Comparison of ENCODE assay signal across 8 cellular contexts in genomic region chr1:165826565-165826964, GRCh38. TPM values are rescaled to one million over a fixed set of nuclear protein-coding genes. Genes with fewer than 3 reads are reported as not detected.
DNase-seq lines count a peak whose midpoint lies in the region; ATAC-seq and TF ChIP-seq lines count a peak whose summit lies in the region.

No MANE protein-coding gene starts in this region.

- H3K4me3 Mint-ChIP-seq in CD8-positive, alpha-beta T cell, result peak overlapping the region; percentile 85
- peak overlapping the region; percentile 99 for H3K4me3 Mint-ChIP-seq in dendritic cell treated with granulocyte-macrophage colony-stimulating factor and Interleukin-4, amounts not matched to agents 40 ng/mL and 50 ng/mL, for 4 days

- H3K18ac ChIP-seq in neuronal stem cell (ENCODE audit: low read length), result no peak overlapping the region

- H3K27me3 Mint-ChIP-seq in CD8-positive, alpha-beta T cell (ENCODE audit: low read depth), result peaks cover 2% of the 10 kb centered on the region
- H3K27me3 Mint-ChIP-seq in dendritic cell treated with granulocyte-macrophage colony-stimulating factor and Interleukin-4, amounts not matched to agents 40 ng/mL and 50 ng/mL, for 4 days, result no peaks in the 10 kb centered on the region

- H4K91ac ChIP-seq in neuronal stem cell (ENCODE audit: low read depth, low read length, poor library complexity), result no peak overlapping the region

- no peaks in the 10 kb centered on the region for H3K27me3 ChIP-seq in CD8-positive, alpha-beta T cell (ENCODE audit: insufficient read depth, low read length)
- H3K27me3 ChIP-seq in NT2/D1 (ENCODE audit: insufficient read depth, insufficient read length) (no peaks in the 10 kb centered on the region), neuronal stem cell (ENCODE audit: control insufficient read depth in 3 of 3, insufficient read depth in 3 of 3, low read depth in 1 of 3, low read length in 3 of 3) (peaks cover 0 to 6% (median 0%) of the 10 kb centered on the region in 3 experiments)

- H3K36me3 Mint-ChIP-seq in CD8-positive, alpha-beta T cell, result peaks cover 3% of the 10 kb centered on the region
- peaks cover 15% of the 10 kb centered on the region for H3K36me3 Mint-ChIP-seq in dendritic cell treated with granulocyte-macrophage colony-stimulating factor and Interleukin-4, amounts not matched to agents 40 ng/mL and 50 ng/mL, for 4 days (ENCODE audit: low read depth)

- no peak overlapping the region for H2BK15ac ChIP-seq in neuronal stem cell (ENCODE audit: low read length)

- peaks cover 21% of the 10 kb centered on the region for H3K4me1 Mint-ChIP-seq in CD8-positive, alpha-beta T cell (ENCODE audit: low read depth)
- peaks cover 15% of the 10 kb centered on the region for H3K4me1 Mint-ChIP-seq in dendritic cell treated with granulocyte-macrophage colony-stimulating factor and Interleukin-4, amounts not matched to agents 40 ng/mL and 50 ng/mL, for 4 days (ENCODE audit: low read depth)

- no peak overlapping the region for H2AK5ac ChIP-seq in neuronal stem cell (ENCODE audit: low read depth, low read length)

- no peaks in the 10 kb centered on the region for H3K9me3 Mint-ChIP-seq in CD8-positive, alpha-beta T cell
- no peaks in the 10 kb centered on the region for H3K9me3 Mint-ChIP-seq in dendritic cell treated with granulocyte-macrophage colony-stimulating factor and Interleukin-4, amounts not matched to agents 40 ng/mL and 50 ng/mL, for 4 days

- H3K27ac ChIP-seq in CD8-positive, alpha-beta T cell (ENCODE audit: low read depth, low read length), result no peak overlapping the region
- no peak overlapping the region for H3K27ac ChIP-seq in neuronal stem cell (replicated peaks; ENCODE audit: low read length)

- CTCF ChIA-PET in CD8-positive, alpha-beta T cell (lab: Charles Lee), result no interaction called here

- H3K36me3 ChIP-seq in CD8-positive, alpha-beta T cell (ENCODE audit: insufficient read depth, low read length), result no peaks in the 10 kb centered on the region
- H3K36me3 ChIP-seq in NT2/D1 (ENCODE audit: insufficient read depth, insufficient read length, low read length) (peaks cover 10% of the 10 kb centered on the region), neuronal stem cell (replicated peaks in 1 of 2; ENCODE audit: control insufficient read depth in 2 of 2, insufficient read depth in 2 of 2, low read length in 2 of 2) (peaks cover 0 to 4% of the 10 kb centered on the region in 2 donors)

- no peak overlapping the region for H3K4me3 ChIP-seq in CD8-positive, alpha-beta T cell (ENCODE audit: low read depth, low read length)
- H3K4me3 ChIP-seq in NT2/D1 (ENCODE audit: insufficient read length, low read depth) (peak overlapping the region; percentile 31), neuronal stem cell (ENCODE audit: low read length in 2 of 2) (peak overlapping the region in 1 of 2 donors; percentile 78)

- no CpG with 5 or more reads among the region's 2 CpGs for WGBS in neuronal stem cell (ENCODE audit: extremely low coverage in 2 of 2, insufficient read length in 2 of 2, insufficient replicate concordance in 1 of 2), 2 donors

- H4K8ac ChIP-seq in neuronal stem cell (ENCODE audit: low read depth, low read length), result no peak overlapping the region

- peaks cover 11% of the 10 kb centered on the region for H3K4me1 ChIP-seq in CD8-positive, alpha-beta T cell (ENCODE audit: insufficient read depth, low read length)
- H3K4me1 ChIP-seq in NT2/D1 (ENCODE audit: insufficient read depth, insufficient read length), result peaks cover 10% of the 10 kb centered on the region
- H3K4me1 ChIP-seq in neuronal stem cell (ENCODE audit: control insufficient read depth in 2 of 2, insufficient read depth in 1 of 2, low read depth in 1 of 2, low read length in 2 of 2), result peaks cover 3 to 10% of the 10 kb centered on the region in 2 donors

- H3K79me1 ChIP-seq in neuronal stem cell (ENCODE audit: low read depth, low read length), result peaks cover 2% of the 10 kb centered on the region

- POLR2A ChIA-PET in CD8-positive, alpha-beta T cell (lab: Charles Lee), result interaction anchor here (0.8 to 3.6 kb wide), 2 partner anchors 57 to 58 kb away, joined by 4 to 15 read pairs; partner anchors contain the start of gene TMCO1

- no peak overlapping the region for H3K4me2 ChIP-seq in neuronal stem cell (ENCODE audit: insufficient read depth, low read length, poor library complexity, severe bottlenecking)

- no peak for DNase-seq in CD8-positive, alpha-beta T cell
- DNase-seq in NT2/D1 (ENCODE audit: low read depth, low spot score) (no peak), neuronal stem cell (ENCODE audit: low spot score) (no peak), NOMO-1 (lab: John Stamatoyannopoulos, UW; ENCODE audit: unreplicated experiment in 2 of 2) (no peak), head of caudate nucleus (no peak), hepatic stellate cell (ENCODE audit: low spot score) (no peak)

- H3K9ac ChIP-seq in NT2/D1 (ENCODE audit: insufficient read length, low read depth), result no peak overlapping the region
- H3K9ac ChIP-seq in neuronal stem cell (ENCODE audit: low read depth, low read length, poor library complexity), result no peak overlapping the region

- no peak overlapping the region for H3K14ac ChIP-seq in neuronal stem cell (ENCODE audit: low read length)

- no peak overlapping the region for H3K23ac ChIP-seq in neuronal stem cell (ENCODE audit: low read depth, low read length, poor library complexity)

- intact Hi-C loops in CD8-positive, alpha-beta T cell (cut with DNase I, micrococcal nuclease), result loop anchor here (5.0 kb wide), 4 partner anchors 46 to 229 kb away; partner anchors contain the start of genes ALDH9A1 (in 2 of the 2) and MGST3 (in 1 of the 2)
- intact Hi-C loops in dendritic cell treated with granulocyte-macrophage colony-stimulating factor and Interleukin-4, amounts not matched to agents 40 ng/mL and 50 ng/mL, for 4 days (cut with micrococcal nuclease), result loop anchor here (1.0 to 5.0 kb wide), 4 partner anchors 46 to 129 kb away; partner anchors contain the start of genes ALDH9A1 and TMCO1
- intact Hi-C loops in head of caudate nucleus (cut with DNase I), result no loop called here

- no peak overlapping the region for H3K4ac ChIP-seq in neuronal stem cell (ENCODE audit: low read length)

- H3K27ac Mint-ChIP-seq in CD8-positive, alpha-beta T cell, result no peak overlapping the region
- H3K27ac Mint-ChIP-seq in dendritic cell treated with granulocyte-macrophage colony-stimulating factor and Interleukin-4, amounts not matched to agents 40 ng/mL and 50 ng/mL, for 4 days, result no peak overlapping the region

- H3K9me3 ChIP-seq in CD8-positive, alpha-beta T cell (ENCODE audit: low read length), result no peaks in the 10 kb centered on the region
- H3K9me3 ChIP-seq in NT2/D1 (ENCODE audit: insufficient read depth, low read length) (no peaks in the 10 kb centered on the region), neuronal stem cell (replicated peaks in 1 of 2; ENCODE audit: control insufficient read depth in 2 of 2, insufficient read depth in 1 of 2, low read depth in 1 of 2, low read length in 2 of 2) (peaks cover 0 to 10% of the 10 kb centered on the region in 2 donors)

- H2BK5ac ChIP-seq in neuronal stem cell (ENCODE audit: low read length), result no peak overlapping the region

- TF ChIP-seq CTCF in CD8-positive, alpha-beta T cell (IDR thresholded peaks at IDR 0.05), result no peak

- no peak overlapping the region for H2BK12ac ChIP-seq in neuronal stem cell (ENCODE audit: low read length)

- peak overlapping the region; percentile 87 for H2AFZ ChIP-seq in neuronal stem cell (ENCODE audit: low read length)

- no peak for ATAC-seq in CD8-positive, alpha-beta T cell
- ATAC-seq in HG03565 (IDR thresholded peaks at IDR 0.05; ENCODE audit: unreplicated experiment), result no peak

- H2BK120ac ChIP-seq in neuronal stem cell (ENCODE audit: low read depth, low read length), result no peak overlapping the region

RNA-seq across cellular contexts. Expression of gene UCK2, which starts 0.8 kb away (rescaled TPM):
- 1 to 10 TPM; 1.1 to 1.7 TPM for total RNA-seq in CD8-positive, alpha-beta T cell
- 51.1 TPM for polyA plus RNA-seq in neuronal stem cell (2013, experiment 1 of 2)
- polyA plus RNA-seq in neuronal stem cell (2013, experiment 2 of 2), result 49.3 TPM

RNA-seq across cellular contexts. Expression of gene TMCO1, which starts 57.9 kb away (rescaled TPM):
- total RNA-seq in CD8-positive, alpha-beta T cell, result 10 to 100 TPM; 30.5 to 33.5 TPM
- polyA plus RNA-seq in neuronal stem cell (2013, experiment 1 of 2), result 103 TPM
- polyA plus RNA-seq in neuronal stem cell (2013, experiment 2 of 2), result 115 TPM
